Comparison of ENCODE assay signal across 8 cellular contexts in the genomic region with DNA sequence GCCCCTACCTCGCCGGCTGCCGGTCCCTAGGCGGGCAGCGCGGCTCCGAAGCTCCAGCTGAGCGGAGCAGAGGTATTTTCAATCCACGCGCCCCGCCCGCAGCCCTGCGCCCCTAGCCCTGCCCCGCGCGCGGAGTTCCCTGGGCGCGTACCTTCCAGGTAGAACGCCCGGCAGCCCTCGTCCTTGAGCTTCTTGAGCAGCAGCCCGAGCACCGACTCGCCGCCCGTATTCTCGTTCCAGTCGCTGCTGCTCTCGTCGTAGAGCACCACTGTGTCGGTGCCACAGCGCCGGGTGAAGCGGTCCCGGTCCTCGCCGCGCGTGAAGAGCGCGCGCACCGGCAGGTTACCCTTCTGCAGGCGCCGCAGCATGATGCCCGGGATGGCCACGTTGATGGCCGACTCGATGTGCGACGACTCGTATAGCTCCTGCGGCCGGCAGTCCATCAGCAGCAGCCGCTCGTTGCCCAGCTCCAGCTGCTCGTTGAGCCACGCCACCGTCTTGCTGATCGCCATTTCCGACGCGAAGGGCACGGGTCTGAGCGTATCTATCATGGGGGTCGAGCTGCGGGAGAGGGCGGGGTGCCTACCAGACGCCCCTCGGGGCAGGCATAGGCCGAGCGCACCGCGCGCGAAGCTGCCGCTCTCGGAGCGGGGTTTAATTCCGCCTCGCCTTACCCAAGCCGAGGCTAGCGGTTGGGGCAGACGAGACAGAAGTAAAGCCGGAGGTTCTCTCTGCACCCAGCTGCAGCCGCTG. TPM values are rescaled to one million over a fixed set of nuclear protein-coding genes. Genes with fewer than 3 reads are reported as not detected.
DNase-seq lines count a peak whose midpoint lies in the region; ATAC-seq and TF ChIP-seq lines count a peak whose summit lies in the region.

No MANE protein-coding gene starts in this region.

- H3K36me3 ChIP-seq in HEK293 (ENCODE audit: control insufficient read depth in 2 of 2, insufficient read depth in 1 of 2, low read length in 2 of 2): peaks cover 0 to 20% of the 10 kb centered on the region in 2 experiments; a peak in 2 of 3 replicates
- no peaks in the 10 kb centered on the region for H3K36me3 ChIP-seq in OCI-LY7 (ENCODE audit: insufficient read depth, low read length)
- H3K36me3 ChIP-seq in cardiac muscle cell: peaks cover 16% of the 10 kb centered on the region
- peaks cover 11% of the 10 kb centered on the region for H3K36me3 ChIP-seq in rectal smooth muscle tissue (ENCODE audit: control insufficient read depth, insufficient read depth, low read length)

- H2AFZ ChIP-seq in OCI-LY7 (ENCODE audit: low read length): no peak overlapping the region; the same call in 1 of the 2 replicates

- H4K20me1 ChIP-seq in OCI-LY7 (ENCODE audit: insufficient read depth, low read length): no peaks in the 10 kb centered on the region

- peaks cover 65% of the 10 kb centered on the region for H3K4me1 Mint-ChIP-seq in activated naive CD4-positive, alpha-beta T cell treated with anti-CD3 and anti-CD28 coated beads, Interleukin-2, amount 10 ng/mL, durations not matched to agents 7 days and 5 days

- H3K9me3 Mint-ChIP-seq in activated naive CD4-positive, alpha-beta T cell treated with anti-CD3 and anti-CD28 coated beads, Interleukin-2, amount 10 ng/mL, durations not matched to agents 7 days and 5 days: no peaks in the 10 kb centered on the region

- H3K4me1 ChIP-seq in HEK293 (ENCODE audit: control insufficient read depth, insufficient read depth, low read length) (peaks cover 26% of the 10 kb centered on the region), OCI-LY7 (ENCODE audit: insufficient read depth, low read length, poor library complexity, severe bottlenecking) (peaks cover 78% of the 10 kb centered on the region), cardiac muscle cell (ENCODE audit: low read depth) (peaks cover 39% of the 10 kb centered on the region), rectal smooth muscle tissue (ENCODE audit: control insufficient read depth, insufficient read depth, low read length) (no peaks in the 10 kb centered on the region)

- ATAC-seq in HG03135 (IDR thresholded peaks at IDR 0.05; ENCODE audit: unreplicated experiment): no peak

- no TSS peak for BruUV-seq in OCI-LY7 (replicated peaks; lab: Mats Ljungman, UMichigan)

- H3K27me3 ChIP-seq in cardiac muscle cell: no peaks in the 10 kb centered on the region
- H3K27me3 ChIP-seq in rectal smooth muscle tissue (ENCODE audit: control insufficient read depth, insufficient read depth, low read length): no peaks in the 10 kb centered on the region

- no peaks in the 10 kb centered on the region for H3K9me3 ChIP-seq in HEK293 (ENCODE audit: control insufficient read depth, insufficient read depth, low read depth, low read length)
- H3K9me3 ChIP-seq in OCI-LY7 (ENCODE audit: low read length): no peaks in the 10 kb centered on the region
- no peaks in the 10 kb centered on the region for H3K9me3 ChIP-seq in cardiac muscle cell (ENCODE audit: low read depth)

- H3K27ac ChIP-seq in HEK293 (ENCODE audit: extremely low read depth, low read depth, low read length): peak overlapping the region; percentile 95
- no peak overlapping the region for H3K27ac ChIP-seq in OCI-LY7 (ENCODE audit: low read depth, low read length, poor library complexity, severe bottlenecking)
- H3K27ac ChIP-seq in cardiac muscle cell: peak overlapping the region; percentile 94
- H3K27ac ChIP-seq in rectal smooth muscle tissue (ENCODE audit: low read depth, low read length): peak overlapping the region; percentile 98

- peak overlapping the region; percentile 97 for H3K27ac Mint-ChIP-seq in activated naive CD4-positive, alpha-beta T cell treated with anti-CD3 and anti-CD28 coated beads, Interleukin-2, amount 10 ng/mL, durations not matched to agents 7 days and 5 days

- no peaks in the 10 kb centered on the region for H3K9me2 ChIP-seq in OCI-LY7 (ENCODE audit: insufficient read depth, low read length)

- peak; percentile 49 for DNase-seq in EL
- DNase-seq in OCI-LY7 (ENCODE audit: low spot score): peak; percentile 58
- peak; percentile 60 for DNase-seq in activated naive CD4-positive, alpha-beta T cell treated with anti-CD3 and anti-CD28 coated beads, Interleukin-2, amount 10 ng/mL, durations not matched to agents 7 days and 5 days
- peak; percentile 47 to 67 for DNase-seq in cardiac muscle cell (ENCODE audit: low read depth in 1 of 2, low spot score in 1 of 2)
- DNase-seq in Ammon's horn (ENCODE audit: low spot score): no peak

- CTCF ChIA-PET in HEK293 (lab: Yijun Ruan, JAX) (interaction anchor here (0.5 to 3.3 kb wide), 7 partner anchors 12 to 334 kb away, joined by 3 to 15 read pairs (median 3); no protein-coding TSS in a partner anchor), OCI-LY7 (lab: Charles Lee; ENCODE audit: unreplicated experiment) (interaction anchor here (1.1 kb wide), 1 partner anchor 35 kb away, joined by 4 read pairs; no protein-coding TSS in a partner anchor)
- CTCF ChIA-PET in activated naive CD4-positive, alpha-beta T cell treated with anti-CD3 and anti-CD28 coated beads, Interleukin-2, amount 10 ng/mL, durations not matched to agents 7 days and 5 days (lab: Charles Lee): interaction anchor here (0.8 to 4.0 kb wide), 13 partner anchors 24 to 334 kb away, joined by 3 to 32 read pairs (median 4); no protein-coding TSS in a partner anchor

- H3K4me3 Mint-ChIP-seq in activated naive CD4-positive, alpha-beta T cell treated with anti-CD3 and anti-CD28 coated beads, Interleukin-2, amount 10 ng/mL, durations not matched to agents 7 days and 5 days: peak overlapping the region; percentile 99

- peaks cover 3% of the 10 kb centered on the region for H3K27me3 Mint-ChIP-seq in activated naive CD4-positive, alpha-beta T cell treated with anti-CD3 and anti-CD28 coated beads, Interleukin-2, amount 10 ng/mL, durations not matched to agents 7 days and 5 days

- peak; percentile 5; the same call in 1 of the 2 replicates for TF ChIP-seq CTCF in HEK293 (tag by site-specific recombination; IDR thresholded peaks at IDR 0.05)
- no peak for TF ChIP-seq CTCF in OCI-LY7 (conservative IDR thresholded peaks at IDR 0.05; ENCODE audit: low read length)
- TF ChIP-seq CTCF in cardiac muscle cell (IDR thresholded peaks at IDR 0.05; ENCODE audit: low read depth, low read length): no peak

- peaks cover 44% of the 10 kb centered on the region for H3K36me3 Mint-ChIP-seq in activated naive CD4-positive, alpha-beta T cell treated with anti-CD3 and anti-CD28 coated beads, Interleukin-2, amount 10 ng/mL, durations not matched to agents 7 days and 5 days

- POLR2A ChIA-PET in HEK293 (lab: Yijun Ruan, JAX): interaction anchor here (0.8 to 2.6 kb wide), 11 partner anchors 20 to 291 kb away, joined by 3 to 16 read pairs (median 4); a partner anchor contains a TSS
- POLR2A ChIA-PET in OCI-LY7 (lab: Charles Lee): interaction anchor here (1.0 to 1.5 kb wide), 3 partner anchors 22 to 107 kb away, joined by 3 to 4 read pairs (median 3); no protein-coding TSS in a partner anchor

- H3K9ac ChIP-seq in rectal smooth muscle tissue (ENCODE audit: low read length): peak overlapping the region; percentile 82

- intact Hi-C loops in OCI-LY7 (cut with micrococcal nuclease; ENCODE audit: unreplicated experiment): loop anchor here (2.0 kb wide), 1 partner anchor 357 kb away; a partner anchor contains a TSS

- no peaks in the 10 kb centered on the region for H3K79me2 ChIP-seq in OCI-LY7 (ENCODE audit: insufficient read depth, low read depth, low read length)

- H3K4me3 ChIP-seq in HEK293 (ENCODE audit: low read depth, low read length) (peak overlapping the region; percentile 67), OCI-LY7 (ENCODE audit: low read depth, low read length, poor library complexity, severe bottlenecking) (peak overlapping the region; percentile 64), cardiac muscle cell (peak overlapping the region; percentile 81), rectal smooth muscle tissue (ENCODE audit: low read length) (peak overlapping the region; percentile 97)

- peak overlapping the region; percentile 80 for H3K4me2 ChIP-seq in OCI-LY7 (ENCODE audit: low read length)

TF ChIP-seq in HEK293, 187 proteins besides CTCF, POLR2A, EP300 and RAD21 (continues in another document):
- TF ChIP-seq, protein P1, sequence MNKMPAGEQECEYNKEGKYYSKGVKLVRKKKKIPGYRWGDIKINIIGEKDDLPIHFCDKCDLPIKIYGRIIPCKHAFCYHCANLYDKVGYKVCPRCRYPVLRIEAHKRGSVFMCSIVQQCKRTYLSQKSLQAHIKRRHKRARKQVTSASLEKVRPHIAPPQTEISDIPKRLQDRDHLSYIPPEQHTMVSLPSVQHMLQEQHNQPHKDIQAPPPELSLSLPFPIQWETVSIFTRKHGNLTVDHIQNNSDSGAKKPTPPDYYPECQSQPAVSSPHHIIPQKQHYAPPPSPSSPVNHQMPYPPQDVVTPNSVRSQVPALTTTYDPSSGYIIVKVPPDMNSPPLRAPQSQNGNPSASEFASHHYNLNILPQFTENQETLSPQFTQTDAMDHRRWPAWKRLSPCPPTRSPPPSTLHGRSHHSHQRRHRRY (tag by site-specific recombination; IDR thresholded peaks at IDR 0.05): no peak
- TF ChIP-seq ZBTB7A (tag by site-specific recombination; IDR thresholded peaks at IDR 0.05; ENCODE audit: low read depth) (no peak), ZNF501 (tag by site-specific recombination; IDR thresholded peaks at IDR 0.05) (peak; percentile 19; the same call in 1 of the 2 replicates), ZNF777 (tag by site-specific recombination; IDR thresholded peaks at IDR 0.05; ENCODE audit: borderline replicate concordance) (peak; percentile 78; the same call in 1 of the 2 replicates), ZNF184 (tag by site-specific recombination; IDR thresholded peaks at IDR 0.05) (no peak), IKZF3 (tag by site-specific recombination; IDR thresholded peaks at IDR 0.05) (no peak)
- TF ChIP-seq, protein P2, sequence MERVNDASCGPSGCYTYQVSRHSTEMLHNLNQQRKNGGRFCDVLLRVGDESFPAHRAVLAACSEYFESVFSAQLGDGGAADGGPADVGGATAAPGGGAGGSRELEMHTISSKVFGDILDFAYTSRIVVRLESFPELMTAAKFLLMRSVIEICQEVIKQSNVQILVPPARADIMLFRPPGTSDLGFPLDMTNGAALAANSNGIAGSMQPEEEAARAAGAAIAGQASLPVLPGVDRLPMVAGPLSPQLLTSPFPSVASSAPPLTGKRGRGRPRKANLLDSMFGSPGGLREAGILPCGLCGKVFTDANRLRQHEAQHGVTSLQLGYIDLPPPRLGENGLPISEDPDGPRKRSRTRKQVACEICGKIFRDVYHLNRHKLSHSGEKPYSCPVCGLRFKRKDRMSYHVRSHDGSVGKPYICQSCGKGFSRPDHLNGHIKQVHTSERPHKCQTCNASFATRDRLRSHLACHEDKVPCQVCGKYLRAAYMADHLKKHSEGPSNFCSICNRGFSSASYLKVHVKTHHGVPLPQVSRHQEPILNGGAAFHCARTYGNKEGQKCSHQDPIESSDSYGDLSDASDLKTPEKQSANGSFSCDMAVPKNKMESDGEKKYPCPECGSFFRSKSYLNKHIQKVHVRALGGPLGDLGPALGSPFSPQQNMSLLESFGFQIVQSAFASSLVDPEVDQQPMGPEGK (tag by site-specific recombination; IDR thresholded peaks at IDR 0.05): peak; percentile 8; the same call in 1 of the 2 replicates

RNA-seq across cellular contexts. Expression of a gene that starts 0.6 kb away (rescaled TPM):
- total RNA-seq in OCI-LY7 (2014; rRNA removed; shearing (Covaris generic)): 0.47 and 1.9 TPM in 2 replicates
- 1.3 and 2.2 TPM in 2 replicates for total RNA-seq in OCI-LY7 (2022)
- total RNA-seq in cardiac muscle cell: 200 and 260 TPM in 2 replicates
- polyA plus RNA-seq in cardiac muscle cell: 177 and 191 TPM in 2 replicates

Comparison
In these comparisons a context has a peak if more than half of its experiments do, and no peak if none do; other contexts are left out.
1. RNA of a gene that starts 0.6 kb away (total RNA-seq): 200 to 260 TPM in cardiac muscle cell; 0.47 to 2.2 TPM in OCI-LY7; every median in the first group is over 10 times any median in the second.
2. Peak in every context shown above with its lines, with median percentiles within 50 percentile points of each other: H3K4me3 ChIP-seq.